ENCODE assay signal across 8 cellular contexts in genomic region chr17:78351449-78352006, GRCh38. TPM values are rescaled to one million over a fixed set of nuclear protein-coding genes. Genes with fewer than 3 reads are reported as not detected.
A peak's percentile ranks its signal among the peaks of the same experiment; 100 is the strongest.
DNase-seq lines count a peak whose midpoint lies in the region; ATAC-seq and TF ChIP-seq lines count a peak whose summit lies in the region.

No MANE protein-coding gene starts in this region.

- H3K27ac ChIP-seq in VCaP, result peak overlapping the region; percentile 81

- intact Hi-C loops in head of caudate nucleus (cut with DNase I), result no loop called here

- DNase-seq in GOT3 (lab: John Stamatoyannopoulos, UW), result peak; percentile 71
- peak; percentile 78 to 98 (median 90) for DNase-seq in head of caudate nucleus
- peak; percentile 90 for DNase-seq in occipital lobe (lab: John Stamatoyannopoulos, UW)
- no peak for DNase-seq in OCI-M2 (lab: John Stamatoyannopoulos, UW; ENCODE audit: unreplicated experiment)
- no peak for DNase-seq in stimulated activated CD4-positive, alpha-beta T cell treated with anti-CD3 and anti-CD28 coated beads, Interleukin-1b, Interleukin-23, amount 100 ng/mL, for 48 hours

- no peak for ATAC-seq in HG03457 (IDR thresholded peaks at IDR 0.05; ENCODE audit: unreplicated experiment)
- no peak for ATAC-seq in HG02759 (IDR thresholded peaks at IDR 0.05; ENCODE audit: unreplicated experiment)

- no peak for TF ChIP-seq CTCF in VCaP (conservative IDR thresholded peaks at IDR 0.05)

RNA-seq across cellular contexts. Expression of gene SOCS3, which starts 8.3 kb away (rescaled TPM):
- 8.3 TPM for total RNA-seq in occipital lobe

RNA-seq across cellular contexts. Expression of gene PGS1, which starts 26.9 kb away (rescaled TPM):
- total RNA-seq in occipital lobe, result 39.0 TPM

Comparison
In these comparisons a context has a peak if more than half of its experiments do, and no peak if none do; other contexts are left out.
1. DNase-seq: peak in GOT3 (single experiment), head of caudate nucleus (42 of 42) and occipital lobe (single experiment); none in OCI-M2 (single experiment) and stimulated activated CD4-positive, alpha-beta T cell treated with anti-CD3 and anti-CD28 coated beads, Interleukin-1b, Interleukin-23, amount 100 ng/mL, for 48 hours (single experiment).